ENCODE assay signal across 8 cellular contexts in genomic region chr16:46673320-46674013, GRCh38. TPM values are rescaled to one million over a fixed set of nuclear protein-coding genes. Genes with fewer than 3 reads are reported as not detected.
DNase-seq lines count a peak whose midpoint lies in the region; ATAC-seq and TF ChIP-seq lines count a peak whose summit lies in the region.

No MANE protein-coding gene starts in this region.

- H3K4me3 ChIP-seq in BE2C (ENCODE audit: low read depth, low read length) (no peak overlapping the region), esophagus squamous epithelium (no peak overlapping the region)

- ATAC-seq in GM18909 (IDR thresholded peaks at IDR 0.05; ENCODE audit: poor library complexity, unreplicated experiment), result peak; percentile 77
- ATAC-seq in HG03457 (IDR thresholded peaks at IDR 0.05; ENCODE audit: unreplicated experiment), result peak; percentile 75
- no peak for ATAC-seq in HG03097 (IDR thresholded peaks at IDR 0.05; ENCODE audit: low FRiP score, unreplicated experiment)

- no peaks in the 10 kb centered on the region for H3K9me3 Mint-ChIP-seq in nephron progenitor cell

- H3K27me3 Mint-ChIP-seq in nephron progenitor cell (ENCODE audit: low read depth, poor library complexity), result peaks cover 2% of the 10 kb centered on the region

- peaks cover 67% of the 10 kb centered on the region for H3K36me3 Mint-ChIP-seq in nephron progenitor cell (ENCODE audit: low read depth)

- no peaks in the 10 kb centered on the region for H3K9me3 ChIP-seq in BE2C
- no peaks in the 10 kb centered on the region for H3K9me3 ChIP-seq in esophagus squamous epithelium

- intact Hi-C loops in esophagus squamous epithelium (cut with DNase I), result no loop called here

- H3K36me3 ChIP-seq in BE2C, result peaks cover 13% of the 10 kb centered on the region
- H3K36me3 ChIP-seq in esophagus squamous epithelium, result peaks cover 0 to 100% (median 16%) of the 10 kb centered on the region in 3 donors

- WGBS in esophagus squamous epithelium, 2 donors, result 67 to 71% methylated on average over 6 of the region's 6 CpGs

- H3K4me3 Mint-ChIP-seq in nephron progenitor cell, result no peak overlapping the region

- peak; percentile 66 for DNase-seq in BE2C
- DNase-seq in NCI-H748 (lab: John Stamatoyannopoulos, UW; ENCODE audit: unreplicated experiment), result peak; percentile 40
- DNase-seq in activated CD4-positive, alpha-beta T cell treated with anti-CD3 and anti-CD28 coated beads, Interleukin-2, amount 50 U/mL, for 48 hours, result peak; percentile 36 to 50
- DNase-seq in esophagus squamous epithelium (lab: John Stamatoyannopoulos, UW), result no peak
- DNase-seq in nephron progenitor cell, result peak; percentile 41

- no peaks in the 10 kb centered on the region for H3K4me1 Mint-ChIP-seq in nephron progenitor cell

- TF ChIP-seq CTCF in BE2C (IDR thresholded peaks at IDR 0.05; ENCODE audit: low read depth, low read length) (peak; percentile 100), esophagus squamous epithelium (IDR thresholded peaks at IDR 0.05) (peak; percentile 60 to 87 (median 79)), nephron progenitor cell (IDR thresholded peaks at IDR 0.05) (peak; percentile 97)

- H3K27ac ChIP-seq in esophagus squamous epithelium, result no peak overlapping the region

- TF ChIP-seq POLR2A in esophagus squamous epithelium (IDR thresholded peaks at IDR 0.05), result no peak

- no peak overlapping the region for H3K27ac Mint-ChIP-seq in nephron progenitor cell

- H3K27me3 ChIP-seq in BE2C (no peaks in the 10 kb centered on the region), esophagus squamous epithelium (no peaks in the 10 kb centered on the region)

- H3K4me1 ChIP-seq in BE2C (no peaks in the 10 kb centered on the region), esophagus squamous epithelium (no peaks in the 10 kb centered on the region)

RNA-seq across cellular contexts. Expression of gene VPS35, which starts 15.5 kb away (rescaled TPM):
- 39.3 TPM for polyA plus RNA-seq in BE2C (2012; ENCODE audit: insufficient read depth, insufficient read length, low read depth)
- 100 to 1,000 TPM in 1 of 4 donors, 10 to 100 TPM in 3; 34.0 to 129 (median 88.0) TPM for total RNA-seq in esophagus squamous epithelium

RNA-seq across cellular contexts. Expression of gene ORC6, which starts 16.0 kb away (rescaled TPM):
- 8.8 TPM for polyA plus RNA-seq in BE2C (2012; ENCODE audit: insufficient read depth, insufficient read length, low read depth)
- total RNA-seq in esophagus squamous epithelium, result 10 to 100 TPM in 2 of 4 donors, 1 to 10 TPM in 2; 3.4 to 12.6 (median 7.7) TPM

RNA-seq across cellular contexts. Expression of gene SHCBP1, which starts 52.3 kb away (rescaled TPM):
- polyA plus RNA-seq in BE2C (2012; ENCODE audit: insufficient read depth, insufficient read length, low read depth), result 4.4 TPM
- total RNA-seq in esophagus squamous epithelium, result 10 to 100 TPM in 1 of 4 donors, 1 to 10 TPM in 3; 1.9 to 13.7 (median 6.9) TPM
